Comparison of ENCODE assay signal across 17 cellular contexts in genomic region chr3:188635258-188636038, GRCh38.
A peak's percentile ranks its signal among the peaks of the same experiment; 100 is the strongest.
DNase-seq lines count a peak whose midpoint lies in the region; ATAC-seq and TF ChIP-seq lines count a peak whose summit lies in the region.
"Had no signal": no experiment of that assay in that cellular context is flagged by ENCODE, and none has a peak within 500 bp of the region (broad histone marks: within the 10 kb centered on the region; RNA-seq: fewer than 3 reads in every experiment).

No MANE protein-coding gene starts in this region.

- peak; percentile 8 for DNase-seq in NCI-H2196 treated with DMSO at 0.1 percent for 48 hours (lab: John Stamatoyannopoulos, UW; ENCODE audit: unreplicated experiment)
- DNase-seq in fibroblast of gingiva (ENCODE audit: low read depth) = peak; percentile 56
- peak; percentile 74 for DNase-seq in osteoblast (ENCODE audit: insufficient read length, low spot score, missing footprints)
- no peak for DNase-seq in stimulated activated naive B cell treated with anti-CD40 and anti-IgM and Interleukin-4, amounts not matched to agents 10 μg/mL and 1 μg/mL and 100 μg/mL, for 72 hours
- no peak for DNase-seq in AG20443 (ENCODE audit: low spot score)
- no peak for DNase-seq in activated T-cell treated with anti-CD3 and anti-CD28 coated beads for 4 hours
- DNase-seq: activated T-cell treated with anti-CD3 and anti-CD28 coated beads, Interleukin-2, amount 50 U/mL, for 4 hours; aorta; DMS79 treated with DMSO at 0.1 percent for 48 hours; endodermal cell; hippocampal formation; NCI-H1417; T-cell had no signal

- H3K79me2 ChIP-seq in osteoblast (ENCODE audit: insufficient read depth, low read length) = peaks cover 8% of the 10 kb centered on the region

- H3K27me3 ChIP-seq in osteoblast (ENCODE audit: insufficient read depth, low read length) = no peaks in the 10 kb centered on the region

- TF ChIP-seq CTCF in C4-2B (conservative IDR thresholded peaks at IDR 0.05) (no peak), osteoblast (IDR thresholded peaks at IDR 0.05; ENCODE audit: extremely low read depth, low read depth, low read length) (no peak)

- no peaks in the 10 kb centered on the region for H3K27me3 Mint-ChIP-seq in stimulated activated naive B cell treated with anti-CD40 and anti-IgM and Interleukin-4, amounts not matched to agents 10 μg/mL and 1 μg/mL and 100 μg/mL, for 72 hours
- H3K27me3 Mint-ChIP-seq: B cell, T-cell had no signal

- H3K36me3 Mint-ChIP-seq in stimulated activated naive B cell treated with anti-CD40 and anti-IgM and Interleukin-4, amounts not matched to agents 10 μg/mL and 1 μg/mL and 100 μg/mL, for 72 hours = peaks cover 2 to 17% of the 10 kb centered on the region in 2 donors

- H2AFZ ChIP-seq in osteoblast (ENCODE audit: low read length) = no peak overlapping the region

- peaks cover 4 to 5% of the 10 kb centered on the region in 2 donors for H3K4me1 Mint-ChIP-seq in stimulated activated naive B cell treated with anti-CD40 and anti-IgM and Interleukin-4, amounts not matched to agents 10 μg/mL and 1 μg/mL and 100 μg/mL, for 72 hours
- H3K4me1 Mint-ChIP-seq: B cell, endodermal cell, T-cell had no signal

- H3K9me3 ChIP-seq in osteoblast (ENCODE audit: low read depth, low read length) = no peaks in the 10 kb centered on the region

- H3K36me3 ChIP-seq in osteoblast (ENCODE audit: insufficient read depth, low read length) = no peaks in the 10 kb centered on the region

- peaks cover 19% of the 10 kb centered on the region for H3K4me1 ChIP-seq in osteoblast (ENCODE audit: insufficient read depth, low read length)

- H3K4me2 ChIP-seq in osteoblast (ENCODE audit: insufficient read depth, low read length) = no peak overlapping the region

- ATAC-seq in stimulated activated naive B cell treated with anti-CD40 and anti-IgM and Interleukin-4, amounts not matched to agents 10 μg/mL and 1 μg/mL and 100 μg/mL, for 72 hours (replicated peaks) = no peak
- ATAC-seq in GM21423 (IDR thresholded peaks at IDR 0.05; ENCODE audit: unreplicated experiment) = no peak
- ATAC-seq: activated T-cell treated with anti-CD3 and anti-CD28 coated beads, Interleukin-2, amount 50 U/mL, for 4 hours; HCT116; T-cell had no signal

- no peak overlapping the region for H3K4me3 ChIP-seq in osteoblast (ENCODE audit: insufficient read depth, low read length)

- H3K9me3 Mint-ChIP-seq in stimulated activated naive B cell treated with anti-CD40 and anti-IgM and Interleukin-4, amounts not matched to agents 10 μg/mL and 1 μg/mL and 100 μg/mL, for 72 hours = no peaks in the 10 kb centered on the region
- H3K9me3 Mint-ChIP-seq: activated T-cell treated with anti-CD3 and anti-CD28 coated beads, Interleukin-2, amount 50 U/mL, for 4 hours had no signal

- H3K4me3 Mint-ChIP-seq in stimulated activated naive B cell treated with anti-CD40 and anti-IgM and Interleukin-4, amounts not matched to agents 10 μg/mL and 1 μg/mL and 100 μg/mL, for 72 hours = no peak overlapping the region
- H3K4me3 Mint-ChIP-seq: activated T-cell treated with anti-CD3 and anti-CD28 coated beads, Interleukin-2, amount 50 U/mL, for 4 hours; B cell; endodermal cell; T-cell had no signal

- H3K27ac ChIP-seq in C4-2B (peak overlapping the region; percentile 73), osteoblast (ENCODE audit: low read depth, low read length) (no peak overlapping the region)

- H3K27ac Mint-ChIP-seq in stimulated activated naive B cell treated with anti-CD40 and anti-IgM and Interleukin-4, amounts not matched to agents 10 μg/mL and 1 μg/mL and 100 μg/mL, for 72 hours = no peak overlapping the region
- H3K27ac Mint-ChIP-seq: B cell, endodermal cell, T-cell had no signal

- H4K20me1 ChIP-seq in osteoblast (ENCODE audit: insufficient read depth, low read length) = no peaks in the 10 kb centered on the region

Comparison
In these comparisons a context has a peak if more than half of its experiments do, and no peak if none do; other contexts are left out.
1. DNase-seq: peak in NCI-H2196 treated with DMSO at 0.1 percent for 48 hours (single experiment), fibroblast of gingiva (single experiment) and osteoblast (single experiment); none in stimulated activated naive B cell treated with anti-CD40 and anti-IgM and Interleukin-4, amounts not matched to agents 10 μg/mL and 1 μg/mL and 100 μg/mL, for 72 hours (single experiment), AG20443 (single experiment) and activated T-cell treated with anti-CD3 and anti-CD28 coated beads for 4 hours (single experiment).